1 cellular context compared by ENCODE assay signal in the genomic region with DNA sequence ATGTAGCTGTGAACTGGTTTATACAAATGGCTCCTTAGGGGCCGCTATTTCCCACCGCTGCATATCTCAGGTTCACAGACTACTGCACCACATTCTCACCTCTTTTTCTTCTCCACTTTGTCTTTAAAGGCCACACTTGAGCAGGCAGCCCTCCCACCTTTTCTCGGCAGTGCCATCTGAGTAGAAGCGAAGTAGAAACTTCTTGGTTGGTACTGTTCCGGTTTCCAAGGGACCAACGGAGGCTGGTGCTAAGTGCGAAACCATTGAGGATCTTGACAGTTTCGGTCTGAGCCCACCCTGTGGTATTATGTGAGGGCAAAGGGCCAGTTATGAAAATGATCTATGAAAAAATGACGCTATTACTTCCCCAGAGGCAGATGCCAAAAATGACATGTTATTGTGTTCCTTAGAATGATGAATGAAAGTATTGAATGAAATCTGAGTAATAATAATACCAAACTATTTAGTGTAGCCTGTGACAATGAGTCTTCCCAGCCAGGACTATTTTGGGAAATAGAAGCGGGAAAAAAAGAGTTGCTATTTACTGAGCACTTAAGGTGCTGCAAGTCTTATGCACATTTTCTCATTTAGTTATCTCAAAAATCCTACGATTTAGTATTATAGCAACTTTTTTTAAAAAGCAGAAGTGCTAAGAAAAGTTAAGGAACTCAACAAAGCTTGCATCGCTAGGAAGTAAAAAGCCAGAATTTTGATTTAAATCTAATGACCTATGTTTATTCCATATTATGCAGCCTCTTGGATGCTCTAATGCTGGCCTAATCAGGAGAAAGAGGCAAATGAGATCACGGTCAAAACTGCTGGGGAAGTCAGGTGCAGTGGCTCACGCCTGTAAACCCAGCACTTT.
TF ChIP-seq lines count a peak whose summit lies in the region.

No MANE protein-coding gene starts in this region.

TF ChIP-seq in WTC11, 78 proteins besides CTCF, POLR2A, EP300 and RAD21 (continued from another document):
- no peak for TF ChIP-seq ZNF532 (CRISPR knock-in tag; IDR thresholded peaks at IDR 0.05; ENCODE audit: borderline replicate concordance)
